ENCODE assay signal across 23 cellular contexts in genomic region chr2:141582213-141582612, GRCh38.
"Had no signal": no experiment of that assay in that cellular context is flagged by ENCODE, and none has a peak within 500 bp of the region (broad histone marks: within the 10 kb centered on the region; RNA-seq: fewer than 3 reads in every experiment).

No MANE protein-coding gene starts in this region.

- H3K4me2 ChIP-seq: smooth muscle cell had no signal

- H3K27me3 ChIP-seq: esophagus muscularis mucosa, ovary, suprapubic skin, tibial artery, upper lobe of right lung had no signal

- H3K27ac ChIP-seq: esophagus muscularis mucosa, ovary, prostate gland, suprapubic skin, tibial artery, upper lobe of right lung had no signal

- H3K36me3 ChIP-seq: esophagus muscularis mucosa, ovary, prostate gland, suprapubic skin, tibial artery, upper lobe of right lung had no signal

- ATAC-seq: activated CD8-positive, alpha-beta T cell treated with anti-CD3 and anti-CD28 coated beads for 36 hours; activated T-cell treated with anti-CD3 and anti-CD28 coated beads, Interleukin-2, amount 50 U/mL, for 4 hours; activated T-helper 17 cell treated with anti-CD3 and anti-CD28 coated beads, Interleukin-2, amount 50 U/mL, for 72 hours; naive thymus-derived CD4-positive, alpha-beta T cell; upper lobe of right lung had no signal

- H3K4me1 ChIP-seq: esophagus muscularis mucosa, prostate gland, suprapubic skin, tibial artery, upper lobe of right lung had no signal

- DNase-seq: activated B cell treated with CpG ODN at 0.5 μM for 24 hours; activated CD4-positive, alpha-beta T cell treated with anti-CD3 and anti-CD28 coated beads, Interleukin-2, amount 50 U/mL, for 1 hour; activated CD8-positive, alpha-beta T cell treated with anti-CD3 and anti-CD28 coated beads for 36 hours; activated gamma-delta T cell treated with Interleukin-2 at 50 U/mL for 16 hours; activated naive CD4-positive, alpha-beta T cell treated with anti-CD3 and anti-CD28 coated beads, Interleukin-2, amount 50 U/mL, for 16 hours; activated T-cell treated with anti-CD3 and anti-CD28 coated beads, Interleukin-2, amount 50 U/mL, for 4 hours; amniotic stem cell; central memory CD4-positive, alpha-beta T cell; foreskin melanocyte; midbrain; naive thymus-derived CD4-positive, alpha-beta T cell; ovary; retina; stimulated activated CD4-positive, alpha-beta T cell treated with anti-CD3 and anti-CD28 coated beads, Interleukin-1b, Interleukin-23, amount 100 ng/mL, for 48 hours; stimulated activated naive CD4-positive, alpha-beta T cell; T-helper 2 cell; tibial artery; upper lobe of right lung had no signal

- H3K9me3 ChIP-seq: esophagus muscularis mucosa, ovary, prostate gland, suprapubic skin, tibial artery, upper lobe of right lung had no signal

- H3K4me3 ChIP-seq: esophagus muscularis mucosa, ovary, prostate gland, smooth muscle cell, suprapubic skin, tibial artery, upper lobe of right lung had no signal
